In genomic region chr13:33286143-33286542, GRCh38 we compare ENCODE assay signal across 8 cellular contexts. TPM values are rescaled to one million over a fixed set of nuclear protein-coding genes. Genes with fewer than 3 reads are reported as not detected.
A peak's percentile ranks its signal among the peaks of the same experiment; 100 is the strongest.
DNase-seq lines count a peak whose midpoint lies in the region; ATAC-seq and TF ChIP-seq lines count a peak whose summit lies in the region.

No MANE protein-coding gene starts in this region.

- peak; percentile 16 for DNase-seq in DMS53 treated with DMSO at 0.1 percent for 48 hours (lab: John Stamatoyannopoulos, UW; ENCODE audit: unreplicated experiment)
- DNase-seq in SK-N-MC (ENCODE audit: low read depth, low spot score): no peak
- peak; percentile 42 for DNase-seq in fibroblast of mammary gland (ENCODE audit: low read depth)
- DNase-seq in progenitor cell of endocrine pancreas (ENCODE audit: low spot score, unreplicated experiment): no peak
- DNase-seq in DMS 273 (lab: John Stamatoyannopoulos, UW; ENCODE audit: unreplicated experiment): no peak
- DNase-seq in HCEC 1CT: no peak
- DNase-seq in stimulated activated CD8-positive, alpha-beta memory T cell treated with anti-CD3 and anti-CD28 coated beads, Interleukin-4, amount 100 ng/mL, for 48 hours: no peak

- H3K4me3 Mint-ChIP-seq in progenitor cell of endocrine pancreas (ENCODE audit: low read depth): peak overlapping the region; percentile 83

- peaks cover 17% of the 10 kb centered on the region for H3K4me1 Mint-ChIP-seq in progenitor cell of endocrine pancreas (ENCODE audit: low read depth)

- TF ChIP-seq CTCF in fibroblast of mammary gland (conservative IDR thresholded peaks at IDR 0.05; ENCODE audit: control insufficient read depth, insufficient read depth, low read depth, low read length) (no peak), progenitor cell of endocrine pancreas (IDR thresholded peaks at IDR 0.05; ENCODE audit: unreplicated experiment) (no peak)

- H3K36me3 ChIP-seq in SK-N-MC (ENCODE audit: insufficient read depth, low read length): no peaks in the 10 kb centered on the region

- H3K27ac ChIP-seq in SK-N-MC: peak overlapping the region; percentile 81

- no peaks in the 10 kb centered on the region for H3K9me3 ChIP-seq in SK-N-MC (ENCODE audit: low read depth, low read length)

- H3K9ac ChIP-seq in SK-N-MC (ENCODE audit: insufficient read length): peak overlapping the region; percentile 58

- no peaks in the 10 kb centered on the region for H3K9me3 Mint-ChIP-seq in progenitor cell of endocrine pancreas (ENCODE audit: low read depth)

- ATAC-seq in HG02981 (IDR thresholded peaks at IDR 0.05; ENCODE audit: unreplicated experiment): no peak

- H3K27ac Mint-ChIP-seq in progenitor cell of endocrine pancreas: peak overlapping the region; percentile 96

- peaks cover 13% of the 10 kb centered on the region for H3K27me3 Mint-ChIP-seq in progenitor cell of endocrine pancreas

- H3K4me3 ChIP-seq in SK-N-MC (peak overlapping the region; percentile 78), fibroblast of mammary gland (ENCODE audit: control insufficient read depth, low read depth, low read length) (peak overlapping the region; percentile 92)

- H3K36me3 Mint-ChIP-seq in progenitor cell of endocrine pancreas (ENCODE audit: insufficient read depth): no peaks in the 10 kb centered on the region

RNA-seq across cellular contexts. Expression of gene STARD13, which starts 0.6 kb away (rescaled TPM):
- 11.6 and 11.7 TPM in 2 replicates for total RNA-seq in progenitor cell of endocrine pancreas

Comparison
In these comparisons a context has a peak if more than half of its experiments do, and no peak if none do; other contexts are left out.
1. DNase-seq: peak in DMS53 treated with DMSO at 0.1 percent for 48 hours (single experiment) and fibroblast of mammary gland (single experiment); none in SK-N-MC (single experiment), progenitor cell of endocrine pancreas (single experiment), DMS 273 (single experiment), HCEC 1CT (single experiment) and stimulated activated CD8-positive, alpha-beta memory T cell treated with anti-CD3 and anti-CD28 coated beads, Interleukin-4, amount 100 ng/mL, for 48 hours (single experiment).